12 cellular contexts compared by ENCODE assay signal in genomic region chr2:36650434-36650833, GRCh38. TPM values are rescaled to one million over a fixed set of nuclear protein-coding genes. Genes with fewer than 3 reads are reported as not detected.
DNase-seq lines count a peak whose midpoint lies in the region; ATAC-seq and TF ChIP-seq lines count a peak whose summit lies in the region.
"Had no signal": no experiment of that assay in that cellular context is flagged by ENCODE, and none has a peak within 500 bp of the region (broad histone marks: within the 10 kb centered on the region; RNA-seq: fewer than 3 reads in every experiment).

No MANE protein-coding gene starts in this region.

- WGBS in IMR-90 (ENCODE audit: extremely low coverage in 2 of 2, insufficient read length in 1 of 2), 2 experiments, result no CpG with 5 or more reads among the region's 2 CpGs
- WGBS in trophoblast cell (ENCODE audit: extremely low coverage, insufficient coverage, insufficient read length), result no CpG with 5 or more reads among the region's 2 CpGs
- WGBS in adrenal gland, 4 donors, result 82 to 92% (median 85%) methylated on average over 2 of the region's 2 CpGs

- H3K4me1 ChIP-seq in Caco-2 (peaks cover 26% of the 10 kb centered on the region), IMR-90 (ENCODE audit: control insufficient read depth, insufficient read depth, low read length) (peaks cover 5% of the 10 kb centered on the region), trophoblast cell (ENCODE audit: control insufficient read depth in 1 of 2, insufficient read depth in 2 of 2, low read length in 2 of 2) (peaks cover 8 to 10% of the 10 kb centered on the region in 2 experiments), adrenal gland (replicated peaks in 1 of 2) (no peaks in the 10 kb centered on the region)

- no peaks in the 10 kb centered on the region for H3K27me3 Mint-ChIP-seq in Caco-2 (ENCODE audit: insufficient read depth, unreplicated experiment)
- H3K27me3 Mint-ChIP-seq in activated T-helper 17 cell treated with anti-CD3 and anti-CD28 coated beads, Interleukin-2, amount 50 U/mL, for 72 hours, result no peaks in the 10 kb centered on the region

- in situ Hi-C loops in IMR-90 (cut with MboI; ENCODE audit: low sequenced_read_pairs), result no loop called here

- H4K12ac ChIP-seq in trophoblast cell (ENCODE audit: low read depth, low read length), result no peak overlapping the region

- no peak overlapping the region for H3K56ac ChIP-seq in IMR-90 (ENCODE audit: extremely low read depth, insufficient read depth, low read length)

- H2BK15ac ChIP-seq in IMR-90 (ENCODE audit: low read depth, low read length), result 0 out of 3 replicates have a peak overlapping the region, but pooled peaks have one; percentile 15

- intact Hi-C loops in Caco-2 (cut with micrococcal nuclease; ENCODE audit: unreplicated experiment), result loop anchor here (1.0 to 2.0 kb wide), 2 partner anchors 8 to 56 kb away; no protein-coding TSS in a partner anchor
- intact Hi-C loops in IMR-90 (cut with micrococcal nuclease), result no loop called here
- intact Hi-C loops in adrenal gland (cut with DNase I), result no loop called here

- no peaks in the 10 kb centered on the region for H3K36me3 ChIP-seq in Caco-2 (ENCODE audit: control insufficient read depth, insufficient read depth, low read length)
- H3K36me3 ChIP-seq in IMR-90 (ENCODE audit: control insufficient read depth, insufficient read depth, low read length), result no peaks in the 10 kb centered on the region
- H3K36me3 ChIP-seq in trophoblast cell (ENCODE audit: control insufficient read depth in 1 of 2, insufficient read depth in 2 of 2, low read length in 2 of 2), result peaks cover 0 to 6% of the 10 kb centered on the region in 2 experiments
- H3K36me3 ChIP-seq in adrenal gland (replicated peaks in 1 of 2), result no peaks in the 10 kb centered on the region

- no peak overlapping the region for H4K91ac ChIP-seq in IMR-90 (ENCODE audit: insufficient read depth, low read depth, low read length)
- H4K91ac ChIP-seq in trophoblast cell (ENCODE audit: low read depth, low read length), result no peak overlapping the region

- H3K14ac ChIP-seq in IMR-90 (replicated peaks; ENCODE audit: low read depth, low read length), result no peak overlapping the region
- no peak overlapping the region for H3K14ac ChIP-seq in trophoblast cell (ENCODE audit: low read length)

- H3K36me3 Mint-ChIP-seq in Caco-2 (ENCODE audit: insufficient read depth, unreplicated experiment), result no peaks in the 10 kb centered on the region
- no peaks in the 10 kb centered on the region for H3K36me3 Mint-ChIP-seq in activated T-helper 17 cell treated with anti-CD3 and anti-CD28 coated beads, Interleukin-2, amount 50 U/mL, for 72 hours (ENCODE audit: low read depth)

- CTCF ChIA-PET in Caco-2 (lab: Charles Lee) (interaction anchor here (0.5 to 1.3 kb wide), 3 partner anchors 8 to 142 kb away, joined by 3 to 4 read pairs (median 3); no protein-coding TSS in a partner anchor), IMR-90 (lab: Yijun Ruan, JAX) (interaction anchor here (0.8 to 1.0 kb wide), 2 partner anchors 12 to 14 kb away, joined by 3 read pairs; no protein-coding TSS in a partner anchor)

- H2BK120ac ChIP-seq in IMR-90 (ENCODE audit: low read depth, low read length) (no peak overlapping the region), trophoblast cell (ENCODE audit: insufficient read depth, low read length, poor library complexity) (no peak overlapping the region)

- no peak for ATAC-seq in IMR-90 (ENCODE audit: low read depth)
- no peak for ATAC-seq in activated T-helper 17 cell treated with anti-CD3 and anti-CD28 coated beads, Interleukin-2, amount 50 U/mL, for 72 hours (replicated peaks)
- no peak for ATAC-seq in GM21515 (IDR thresholded peaks at IDR 0.05; ENCODE audit: unreplicated experiment)

- dilution Hi-C loops in IMR-90 (cut with HindIII; ENCODE audit: low sequenced_read_pairs, unreplicated experiment), result no loop called here

- POLR2A ChIA-PET in Caco-2 (lab: Charles Lee) (interaction anchor here (1.0 to 1.6 kb wide), 2 partner anchors 8 to 32 kb away, joined by 3 to 13 read pairs; no protein-coding TSS in a partner anchor), IMR-90 (lab: Charles Lee; ENCODE audit: unreplicated experiment) (interaction anchor here (0.7 kb wide), 1 partner anchor 89 kb away, joined by 3 read pairs; no protein-coding TSS in a partner anchor)

- no peak overlapping the region for H2BK12ac ChIP-seq in trophoblast cell (ENCODE audit: low read length)

- no peak for TF ChIP-seq POLR2A in IMR-90 (IDR thresholded peaks at IDR 0.05; ENCODE audit: low read depth, low read length)
- TF ChIP-seq POLR2A in adrenal gland (IDR thresholded peaks at IDR 0.05), result no peak
- TF ChIP-seq POLR2A in erythroblast (IDR thresholded peaks at IDR 0.05; ENCODE audit: low read length), result no peak

- H2BK20ac ChIP-seq in IMR-90 (ENCODE audit: low read depth, low read length), result no peak overlapping the region

- no peaks in the 10 kb centered on the region for H3K79me2 ChIP-seq in trophoblast cell (ENCODE audit: control insufficient read depth, insufficient read depth, low read length, poor library complexity)

- TF ChIP-seq CTCF in Caco-2 (IDR thresholded peaks at IDR 0.05; ENCODE audit: insufficient read depth in 1 of 2, low read depth in 1 of 2, low read length in 1 of 2, severe bottlenecking in 1 of 2, unreplicated experiment in 1 of 2), result no peak
- no peak for TF ChIP-seq CTCF in IMR-90 (conservative IDR thresholded peaks at IDR 0.05; ENCODE audit: low read depth, low read length)
- TF ChIP-seq CTCF in adrenal gland (IDR thresholded peaks at IDR 0.05), result no peak

- H3K27me3 ChIP-seq in Caco-2 (replicated peaks; ENCODE audit: control insufficient read depth, insufficient read depth, low read length), result no peaks in the 10 kb centered on the region
- no peaks in the 10 kb centered on the region for H3K27me3 ChIP-seq in IMR-90 (ENCODE audit: control insufficient read depth, insufficient read depth, low read length)
- no peaks in the 10 kb centered on the region for H3K27me3 ChIP-seq in trophoblast cell (ENCODE audit: insufficient read depth, low read length)
- no peaks in the 10 kb centered on the region for H3K27me3 ChIP-seq in adrenal gland

- H3K9ac ChIP-seq in IMR-90 (ENCODE audit: low read depth, low read length), result no peak overlapping the region
- no peak overlapping the region for H3K9ac ChIP-seq in trophoblast cell (ENCODE audit: low read length)

- BruUV-seq in Caco-2 (replicated peaks; lab: Mats Ljungman, UMichigan) (no TSS peak), IMR-90 (replicated peaks; lab: Mats Ljungman, UMichigan) (no TSS peak)

- H3K23ac ChIP-seq in IMR-90 (ENCODE audit: low read depth, low read length) (no peak overlapping the region), trophoblast cell (ENCODE audit: low read length) (no peak overlapping the region)

- no peak for TF ChIP-seq RAD21 in IMR-90 (IDR thresholded peaks at IDR 0.05; ENCODE audit: low read length)

- no peaks in the 10 kb centered on the region for H3K9me1 ChIP-seq in IMR-90 (ENCODE audit: insufficient read depth, low read length)

- H3K4me2 ChIP-seq in IMR-90 (ENCODE audit: low read depth, low read length) (no peak overlapping the region; the same call in 1 of the 2 replicates), trophoblast cell (ENCODE audit: low read length) (no peak overlapping the region)

- H3K4me3 ChIP-seq in Caco-2 (ENCODE audit: low read depth, low read length) (no peak overlapping the region), IMR-90 (ENCODE audit: insufficient read depth, low read depth, low read length) (no peak overlapping the region), trophoblast cell (ENCODE audit: low read depth, low read length) (no peak overlapping the region), adrenal gland (no peak overlapping the region)

- H4K8ac ChIP-seq in IMR-90 (ENCODE audit: low read depth in 2 of 2, low read length in 2 of 2) (no peak overlapping the region; a peak in 1 of 4 replicates), trophoblast cell (ENCODE audit: low read depth, low read length) (no peak overlapping the region)

- DNase-seq in Caco-2 (no peak), IMR-90 (no peak), trophoblast cell (no peak), NCI-H1048 (lab: John Stamatoyannopoulos, UW) (no peak), adrenal gland (no peak), erythroblast (lab: John Stamatoyannopoulos, UW) (no peak)
- DNase-seq: COR-L47, NCI-H1105 treated with DMSO at 0.1 percent for 48 hours, NCI-H187, NCI-H526 treated with DMSO at 0.1 percent for 48 hours had no signal

- H3K4ac ChIP-seq in IMR-90 (ENCODE audit: low read depth, low read length), result no peak overlapping the region
- H3K4ac ChIP-seq in trophoblast cell (ENCODE audit: low read depth, low read length), result no peak overlapping the region

- H2AK9ac ChIP-seq in IMR-90 (replicated peaks; ENCODE audit: low read depth, low read length, poor library complexity), result no peak overlapping the region

- H3K27ac ChIP-seq in IMR-90 (ENCODE audit: insufficient read depth, low read length) (no peak overlapping the region), trophoblast cell (ENCODE audit: low read depth, low read length) (peak overlapping the region; percentile 89), adrenal gland (no peak overlapping the region)

- no peak overlapping the region for H3K18ac ChIP-seq in IMR-90 (ENCODE audit: low read depth, low read length)
- no peak overlapping the region for H3K18ac ChIP-seq in trophoblast cell (ENCODE audit: low read length)

- peaks cover 22% of the 10 kb centered on the region for H3K4me1 Mint-ChIP-seq in Caco-2 (ENCODE audit: low read depth, unreplicated experiment)
- peaks cover 4% of the 10 kb centered on the region for H3K4me1 Mint-ChIP-seq in activated T-helper 17 cell treated with anti-CD3 and anti-CD28 coated beads, Interleukin-2, amount 50 U/mL, for 72 hours

- H2BK5ac ChIP-seq in IMR-90 (ENCODE audit: low read depth, low read length, poor library complexity, severe bottlenecking), result peak overlapping the region; percentile 4
- no peak overlapping the region for H2BK5ac ChIP-seq in trophoblast cell (ENCODE audit: low read depth, low read length, poor library complexity)

- no peak overlapping the region for H3K4me3 Mint-ChIP-seq in Caco-2 (ENCODE audit: unreplicated experiment)
- no peak overlapping the region for H3K4me3 Mint-ChIP-seq in activated T-helper 17 cell treated with anti-CD3 and anti-CD28 coated beads, Interleukin-2, amount 50 U/mL, for 72 hours

- peaks cover 8% of the 10 kb centered on the region for H3K9me3 Mint-ChIP-seq in Caco-2 (ENCODE audit: unreplicated experiment)
- H3K9me3 Mint-ChIP-seq in activated T-helper 17 cell treated with anti-CD3 and anti-CD28 coated beads, Interleukin-2, amount 50 U/mL, for 72 hours, result no peaks in the 10 kb centered on the region

- H3K27ac Mint-ChIP-seq in Caco-2 (ENCODE audit: unreplicated experiment), result peak overlapping the region; percentile 96
- H3K27ac Mint-ChIP-seq in activated T-helper 17 cell treated with anti-CD3 and anti-CD28 coated beads, Interleukin-2, amount 50 U/mL, for 72 hours, result peak overlapping the region; percentile 7

- H4K5ac ChIP-seq in IMR-90 (ENCODE audit: low read depth, low read length), result no peak overlapping the region

- H3K9me3 ChIP-seq in Caco-2, result peaks cover 11% of the 10 kb centered on the region; the same call in 1 of the 2 replicates
- H3K9me3 ChIP-seq in IMR-90 (ENCODE audit: control insufficient read depth, insufficient read depth, low read length), result no peaks in the 10 kb centered on the region
- no peaks in the 10 kb centered on the region for H3K9me3 ChIP-seq in trophoblast cell (ENCODE audit: insufficient read depth, low read depth, low read length)
- no peaks in the 10 kb centered on the region for H3K9me3 ChIP-seq in adrenal gland (replicated peaks in 1 of 3)

- H3K79me1 ChIP-seq in IMR-90 (ENCODE audit: low read depth in 1 of 2, low read length in 2 of 2) (no peaks in the 10 kb centered on the region), trophoblast cell (ENCODE audit: low read length) (peaks cover 12% of the 10 kb centered on the region)

- no peaks in the 10 kb centered on the region for H4K20me1 ChIP-seq in IMR-90 (ENCODE audit: insufficient read depth, low read length)

- H2AFZ ChIP-seq in IMR-90 (replicated peaks; ENCODE audit: low read length, poor library complexity) (no peak overlapping the region), trophoblast cell (ENCODE audit: insufficient read depth, low read length, poor library complexity) (no peak overlapping the region)

- H2AK5ac ChIP-seq in IMR-90 (ENCODE audit: low read depth, low read length) (no peak overlapping the region), trophoblast cell (ENCODE audit: low read length) (no peak overlapping the region)

RNA-seq across cellular contexts. Expression of gene VIT, which starts 46.1 kb away (rescaled TPM):
- total RNA-seq in Caco-2 (2022) (0.51 and 1.2 TPM in 2 replicates), IMR-90 (2012; rRNA removed) (under 0.01 TPM in 1 of 2 replicates, not detected in the other), adrenal gland (1 to 10 TPM in 1 of 8 donors, under 1 TPM in 5, not detected in 2; 0.18 to 1.6 (median 0.40) TPM)
- polyA plus RNA-seq in IMR-90 (2012; rRNA removed) (0.07 TPM in 1 of 2 replicates, not detected in the other), adrenal gland (1 to 10 TPM in 1 of 3 donors, under 1 TPM in 2; 0.22 to 2.0 (median 0.97) TPM)
- polyA plus RNA-seq in IMR-90 (2012; cell fraction: cytosol; rRNA removed), result not detected in 2 replicates
- 0.05 and 0.07 TPM in 2 replicates for polyA plus RNA-seq in IMR-90 (2012; cell fraction: nucleus; rRNA removed; ENCODE audit: low replicate concordance)
- not detected for total RNA-seq in activated T-helper 17 cell treated with anti-CD3 and anti-CD28 coated beads, Interleukin-2, amount 50 U/mL, for 72 hours
- polyA plus RNA-seq in trophoblast cell (2013), result 3.1 and 3.4 TPM in 2 replicates

RNA-seq across cellular contexts. Expression of gene FEZ2, which starts 52.5 kb away (rescaled TPM):
- total RNA-seq in Caco-2 (2022), result 50.5 and 55.8 TPM in 2 replicates
- 19.4 and 43.3 TPM in 2 replicates for total RNA-seq in IMR-90 (2012; rRNA removed)
- 31.6 and 32.4 TPM in 2 replicates for polyA plus RNA-seq in IMR-90 (2012; rRNA removed)
- polyA plus RNA-seq in IMR-90 (2012; cell fraction: cytosol; rRNA removed), result 5.2 and 11.4 TPM in 2 replicates
- polyA plus RNA-seq in IMR-90 (2012; cell fraction: nucleus; rRNA removed; ENCODE audit: low replicate concordance), result 1.9 and 13.6 TPM in 2 replicates
- 10 to 100 TPM; 10.2 to 16.3 TPM for total RNA-seq in activated T-helper 17 cell treated with anti-CD3 and anti-CD28 coated beads, Interleukin-2, amount 50 U/mL, for 72 hours
- 85.6 and 85.8 TPM in 2 replicates for polyA plus RNA-seq in trophoblast cell (2013)
- total RNA-seq in adrenal gland, result 10 to 100 TPM; 46.5 to 81.8 (median 63.5) TPM
- 10 to 100 TPM; 13.9 to 92.8 (median 29.8) TPM for polyA plus RNA-seq in adrenal gland
